27 cellular contexts compared by ENCODE assay signal in genomic region chr1:82453511-82454185, GRCh38.
"Had no signal": no experiment of that assay in that cellular context is flagged by ENCODE, and none has a peak within 500 bp of the region (broad histone marks: within the 10 kb centered on the region; RNA-seq: fewer than 3 reads in every experiment).

No MANE protein-coding gene starts in this region.

- H3K36me3 Mint-ChIP-seq: activated naive CD4-positive, alpha-beta T cell treated with anti-CD3 and anti-CD28 coated beads, Interleukin-2, amount 50 U/mL, for 24 hours; naive B cell had no signal

- ATAC-seq: activated CD8-positive, alpha-beta T cell treated with anti-CD3 and anti-CD28 coated beads for 36 hours; activated T-cell treated with anti-CD3 and anti-CD28 coated beads, Interleukin-2, amount 50 U/mL, for 4 hours; activated T-helper 17 cell treated with anti-CD3 and anti-CD28 coated beads, Interleukin-2, amount 50 U/mL, for 72 hours; body of pancreas; esophagus mucosa; heart right ventricle; left cardiac atrium; left ventricle myocardium superior; right lobe of liver; WTC11 had no signal

- DNase-seq: activated CD4-positive, alpha-beta T cell treated with anti-CD3 and anti-CD28 coated beads for 1 hour; activated CD4-positive, alpha-beta T cell treated with anti-CD3 and anti-CD28 coated beads, Interleukin-2, amount 50 U/mL, for 1 hour; activated CD8-positive, alpha-beta T cell treated with anti-CD3 and anti-CD28 coated beads for 36 hours; activated T-cell treated with anti-CD3 and anti-CD28 coated beads, Interleukin-2, amount 50 U/mL, for 4 hours; anterior cingulate cortex; body of pancreas; dorsolateral prefrontal cortex; effector memory CD4-positive, alpha-beta T cell; foreskin fibroblast; heart right ventricle; left cardiac atrium; left ventricle myocardium superior; naive B cell; nephron progenitor cell; right lobe of liver; stimulated activated CD4-positive, alpha-beta T cell treated with anti-CD3 and anti-CD28 coated beads, Interleukin-2, amount 100 ng/mL, for 48 hours; stomach; T-helper 9 cell; tibial artery had no signal

- H3K27me3 Mint-ChIP-seq: activated CD8-positive, alpha-beta T cell treated with anti-CD3 and anti-CD28 coated beads for 36 hours; activated naive CD4-positive, alpha-beta T cell treated with anti-CD3 and anti-CD28 coated beads, Interleukin-2, amount 50 U/mL, for 24 hours; naive B cell had no signal

- H3K4me1 Mint-ChIP-seq: activated naive CD4-positive, alpha-beta T cell treated with anti-CD3 and anti-CD28 coated beads, Interleukin-2, amount 50 U/mL, for 24 hours; activated T-helper 17 cell treated with anti-CD3 and anti-CD28 coated beads, Interleukin-2, amount 50 U/mL, for 72 hours had no signal

- H3K4me3 Mint-ChIP-seq: activated CD8-positive, alpha-beta T cell treated with anti-CD3 and anti-CD28 coated beads for 36 hours; activated naive CD4-positive, alpha-beta T cell treated with anti-CD3 and anti-CD28 coated beads, Interleukin-2, amount 50 U/mL, for 24 hours; activated T-cell treated with anti-CD3 and anti-CD28 coated beads, Interleukin-2, amount 50 U/mL, for 4 hours; activated T-helper 17 cell treated with anti-CD3 and anti-CD28 coated beads, Interleukin-2, amount 50 U/mL, for 72 hours; mesothelial cell of epicardium; naive B cell; nephron progenitor cell; T-helper 1 cell treated with Interleukin-12 subunit alpha and Interleukin-12 subunit beta and Interleukin-4 antibody, amounts not matched to agents 30 μg/mL and 1 μg/mL, for 36 hours; WTC11 had no signal

- H3K27ac Mint-ChIP-seq: activated CD8-positive, alpha-beta T cell treated with anti-CD3 and anti-CD28 coated beads for 36 hours; activated naive CD4-positive, alpha-beta T cell treated with anti-CD3 and anti-CD28 coated beads, Interleukin-2, amount 50 U/mL, for 24 hours; activated T-helper 17 cell treated with anti-CD3 and anti-CD28 coated beads, Interleukin-2, amount 50 U/mL, for 72 hours; mesothelial cell of epicardium; naive B cell; nephron progenitor cell; T-helper 1 cell treated with Interleukin-12 subunit alpha and Interleukin-12 subunit beta and Interleukin-4 antibody, amounts not matched to agents 30 μg/mL and 1 μg/mL, for 36 hours; WTC11 had no signal

- H3K4me3 ChIP-seq: body of pancreas, coronary artery, dorsolateral prefrontal cortex, heart right ventricle, right lobe of liver, stomach, suprapubic skin, tibial artery had no signal
